In genomic region chr2:118061135-118061955, GRCh38 we compare ENCODE assay signal across 8 cellular contexts. TPM values are rescaled to one million over a fixed set of nuclear protein-coding genes. Genes with fewer than 3 reads are reported as not detected.
DNase-seq lines count a peak whose midpoint lies in the region; ATAC-seq and TF ChIP-seq lines count a peak whose summit lies in the region.

No MANE protein-coding gene starts in this region.

- peaks cover 47% of the 10 kb centered on the region for H3K4me1 Mint-ChIP-seq in activated B cell treated with CpG ODN at 0.5 μM for 24 hours

- H3K4me3 Mint-ChIP-seq in activated B cell treated with CpG ODN at 0.5 μM for 24 hours, result no peak overlapping the region

- no peaks in the 10 kb centered on the region for H3K36me3 Mint-ChIP-seq in activated B cell treated with CpG ODN at 0.5 μM for 24 hours (ENCODE audit: low read depth)

- ATAC-seq in GM21576 (IDR thresholded peaks at IDR 0.05; ENCODE audit: unreplicated experiment), result peak; percentile 73
- ATAC-seq in activated B cell treated with CpG ODN at 0.5 μM for 24 hours (ENCODE audit: low read depth), result peak; percentile 82
- ATAC-seq in left lobe of liver, result peak; percentile 72

- DNase-seq in GM12865 (ENCODE audit: low read depth), result peak; percentile 71
- peak; percentile 59 for DNase-seq in HPDE6-E6E7 (ENCODE audit: extremely low spot score)
- DNase-seq in activated B cell treated with CpG ODN at 0.5 μM for 24 hours, result no peak
- DNase-seq in left lobe of liver (ENCODE audit: low spot score), result no peak
- DNase-seq in activated naive CD4-positive, alpha-beta T cell (lab: John Stamatoyannopoulos, UW), result no peak
- DNase-seq in activated CD8-positive, alpha-beta memory T cell treated with anti-CD3 and anti-CD28 coated beads, Interleukin-2, amount 50 U/mL, for 48 hours, result no peak
- DNase-seq in activated T-cell treated with anti-CD3 and anti-CD28 coated beads, Interleukin-2, amount 50 U/mL, for 48 hours, result no peak

- no peak overlapping the region for H3K27ac Mint-ChIP-seq in activated B cell treated with CpG ODN at 0.5 μM for 24 hours

- peaks cover 8% of the 10 kb centered on the region for H3K27me3 Mint-ChIP-seq in activated B cell treated with CpG ODN at 0.5 μM for 24 hours

- no peak overlapping the region for H3K4me3 ChIP-seq in GM12865 (ENCODE audit: low read depth, low read length)

- TF ChIP-seq CTCF in GM12865 (IDR thresholded peaks at IDR 0.05; ENCODE audit: insufficient read depth, low read depth, low read length, missing control alignments) (peak; percentile 53), activated B cell treated with CpG ODN at 0.5 μM for 24 hours (IDR thresholded peaks at IDR 0.05) (no peak)

- intact Hi-C loops in activated B cell treated with CpG ODN at 0.5 μM for 24 hours (cut with micrococcal nuclease), result loop anchor here (1.0 kb wide), 3 partner anchors 15 to 58 kb away; no protein-coding TSS in a partner anchor

- H3K9me3 Mint-ChIP-seq in activated B cell treated with CpG ODN at 0.5 μM for 24 hours, result no peaks in the 10 kb centered on the region

- CTCF ChIA-PET in activated B cell treated with CpG ODN at 0.5 μM for 24 hours (lab: Charles Lee), result interaction anchor here (0.7 to 11.4 kb wide), 12 partner anchors 8 to 246 kb away, joined by 3 to 342 read pairs (median 4); partner anchors contain the start of gene DDX18

- POLR2A ChIA-PET in activated B cell treated with CpG ODN at 0.5 μM for 24 hours (lab: Charles Lee), result interaction anchor here (2.5 kb wide), 1 partner anchor 14 kb away, joined by 18 read pairs; no protein-coding TSS in a partner anchor

RNA-seq across cellular contexts. Expression of gene INSIG2, which starts 26.9 kb away (rescaled TPM):
- total RNA-seq in activated B cell treated with CpG ODN at 0.5 μM for 24 hours (16.8 and 16.9 TPM in 2 replicates), left lobe of liver (20.7 TPM)

RNA-seq across cellular contexts. Expression of gene CCDC93, which starts 47.5 kb away (rescaled TPM):
- 35.5 and 38.8 TPM in 2 replicates for total RNA-seq in activated B cell treated with CpG ODN at 0.5 μM for 24 hours
- 12.1 TPM for total RNA-seq in left lobe of liver

Comparison
In these comparisons a context has a peak if more than half of its experiments do, and no peak if none do; other contexts are left out.
1. DNase-seq: peak in GM12865 (single experiment) and HPDE6-E6E7 (single experiment); none in activated B cell treated with CpG ODN at 0.5 μM for 24 hours (single experiment), left lobe of liver (single experiment), activated naive CD4-positive, alpha-beta T cell (0 of 4), activated CD8-positive, alpha-beta memory T cell treated with anti-CD3 and anti-CD28 coated beads, Interleukin-2, amount 50 U/mL, for 48 hours (single experiment) and activated T-cell treated with anti-CD3 and anti-CD28 coated beads, Interleukin-2, amount 50 U/mL, for 48 hours (0 of 2).
2. Peak in every context shown above with its lines, with median percentiles within 50 percentile points of each other: ATAC-seq.